9 cellular contexts compared by ENCODE assay signal in genomic region chr2:75607988-75608683, GRCh38. TPM values are rescaled to one million over a fixed set of nuclear protein-coding genes. Genes with fewer than 3 reads are reported as not detected.
A peak's percentile ranks its signal among the peaks of the same experiment; 100 is the strongest.
DNase-seq lines count a peak whose midpoint lies in the region; ATAC-seq and TF ChIP-seq lines count a peak whose summit lies in the region.
"Had no signal": no experiment of that assay in that cellular context is flagged by ENCODE, and none has a peak within 500 bp of the region (broad histone marks: within the 10 kb centered on the region; RNA-seq: fewer than 3 reads in every experiment).

No MANE protein-coding gene starts in this region.

- no peak overlapping the region for H3K4me3 ChIP-seq in body of pancreas
- H3K4me3 ChIP-seq in ascending aorta, result no peak overlapping the region

- DNase-seq in stimulated activated naive CD8-positive, alpha-beta T cell treated with anti-CD3 and anti-CD28 coated beads, Interleukin-15, Interleukin-2, amounts not matched to agents 100 U/mL and 50 U/mL, for 24 hours, result no peak
- DNase-seq in stimulated activated naive CD8-positive, alpha-beta T cell treated with anti-CD3 and anti-CD28 coated beads, Interleukin-15, amount 100 ng/mL, for 72 hours, result no peak
- DNase-seq in body of pancreas (no peak), left lobe of liver (ENCODE audit: low spot score) (no peak), ascending aorta (ENCODE audit: low spot score in 2 of 2) (no peak), EL (no peak)
- no peak for DNase-seq in activated T-cell treated with anti-CD3 and anti-CD28 coated beads, Interleukin-2, amount 50 U/mL, for 48 hours

- no peak overlapping the region for H3K4me3 Mint-ChIP-seq in stimulated activated naive CD8-positive, alpha-beta T cell treated with anti-CD3 and anti-CD28 coated beads, Interleukin-15, amount 100 ng/mL, for 72 hours

- no peak overlapping the region for H3K27ac Mint-ChIP-seq in stimulated activated naive CD8-positive, alpha-beta T cell treated with anti-CD3 and anti-CD28 coated beads, Interleukin-15, amount 100 ng/mL, for 72 hours

- WGBS in body of pancreas, 2 donors, result 43 to 58% methylated on average over 7 of the region's 7 CpGs

- TF ChIP-seq CTCF in body of pancreas (IDR thresholded peaks at IDR 0.05) (no peak), ascending aorta (IDR thresholded peaks at IDR 0.05) (no peak)

- H3K27me3 ChIP-seq in body of pancreas (no peaks in the 10 kb centered on the region), ascending aorta (peaks cover 4% of the 10 kb centered on the region)

- no peaks in the 10 kb centered on the region for H3K4me1 Mint-ChIP-seq in stimulated activated naive CD8-positive, alpha-beta T cell treated with anti-CD3 and anti-CD28 coated beads, Interleukin-15, amount 100 ng/mL, for 72 hours

- H3K9me3 Mint-ChIP-seq in stimulated activated naive CD8-positive, alpha-beta T cell treated with anti-CD3 and anti-CD28 coated beads, Interleukin-15, amount 100 ng/mL, for 72 hours, result no peaks in the 10 kb centered on the region

- H3K27me3 Mint-ChIP-seq in stimulated activated naive CD8-positive, alpha-beta T cell treated with anti-CD3 and anti-CD28 coated beads, Interleukin-15, amount 100 ng/mL, for 72 hours, result peaks cover 91% of the 10 kb centered on the region

- ATAC-seq in stimulated activated naive CD8-positive, alpha-beta T cell treated with anti-CD3 and anti-CD28 coated beads, Interleukin-15, Interleukin-2, amounts not matched to agents 100 U/mL and 50 U/mL, for 24 hours, result peak; percentile 39
- ATAC-seq in stimulated activated naive CD8-positive, alpha-beta T cell treated with anti-CD3 and anti-CD28 coated beads, Interleukin-15, amount 100 ng/mL, for 72 hours, result no peak
- peak; percentile 24 for ATAC-seq in body of pancreas
- ATAC-seq in left lobe of liver, result peak; percentile 29
- no peak for ATAC-seq in HG02840 (IDR thresholded peaks at IDR 0.05; ENCODE audit: low FRiP score, unreplicated experiment)

- H3K27ac ChIP-seq in body of pancreas (no peak overlapping the region), ascending aorta (no peak overlapping the region)

- TF ChIP-seq POLR2A in body of pancreas (IDR thresholded peaks at IDR 0.05), result no peak

- peaks cover 15% of the 10 kb centered on the region for H3K4me1 ChIP-seq in body of pancreas
- no peaks in the 10 kb centered on the region for H3K4me1 ChIP-seq in ascending aorta

- no peaks in the 10 kb centered on the region for H3K9me3 ChIP-seq in body of pancreas
- no peaks in the 10 kb centered on the region for H3K9me3 ChIP-seq in ascending aorta

- intact Hi-C loops in body of pancreas (cut with DNase I), result loop anchor here (5.0 kb wide), 1 partner anchor 46 kb away; the partner anchor contains the start of gene EVA1A
- intact Hi-C loops in ascending aorta (cut with DNase I), result no loop called here

- H3K36me3 ChIP-seq in body of pancreas (replicated peaks in 1 of 2; ENCODE audit: insufficient read depth in 1 of 2, low read depth in 2 of 2) (no peaks in the 10 kb centered on the region), ascending aorta (no peaks in the 10 kb centered on the region)

RNA-seq across cellular contexts. Expression of gene MRPL19, which starts 38.4 kb away (rescaled TPM):
- total RNA-seq in body of pancreas (10 to 100 TPM; 13.5 to 22.1 TPM), left lobe of liver (45.2 TPM), ascending aorta (166 TPM)

RNA-seq across cellular contexts. Expression of gene EVA1A, which starts 47.4 kb away (rescaled TPM):
- total RNA-seq in body of pancreas, result 10 to 100 TPM; 27.5 to 31.3 TPM
- 84.3 TPM for total RNA-seq in left lobe of liver
- total RNA-seq in ascending aorta, result not detected
- total RNA-seq: activated CD8-positive, alpha-beta memory T cell treated with anti-CD3 and anti-CD28 coated beads for 36 hours had no signal

Comparison
In these comparisons a context has a peak if more than half of its experiments do, and no peak if none do; other contexts are left out.
1. ATAC-seq: peak in stimulated activated naive CD8-positive, alpha-beta T cell treated with anti-CD3 and anti-CD28 coated beads, Interleukin-15, Interleukin-2, amounts not matched to agents 100 U/mL and 50 U/mL, for 24 hours (single experiment), body of pancreas (single experiment) and left lobe of liver (single experiment); none in stimulated activated naive CD8-positive, alpha-beta T cell treated with anti-CD3 and anti-CD28 coated beads, Interleukin-15, amount 100 ng/mL, for 72 hours (single experiment) and HG02840 (single experiment).
2. RNA of gene EVA1A, which starts 47.4 kb away (total RNA-seq): 84.3 TPM in left lobe of liver (single experiment) and 27.5 to 31.3 TPM in body of pancreas; not detected in ascending aorta (single experiment); every median in the first group is over 10 times any median in the second.